In genomic region chr4:13470379-13470778, GRCh38 we compare ENCODE assay signal across 19 cellular contexts. TPM values are rescaled to one million over a fixed set of nuclear protein-coding genes. Genes with fewer than 3 reads are reported as not detected.
DNase-seq lines count a peak whose midpoint lies in the region; ATAC-seq and TF ChIP-seq lines count a peak whose summit lies in the region.
"Had no signal": no experiment of that assay in that cellular context is flagged by ENCODE, and none has a peak within 500 bp of the region (broad histone marks: within the 10 kb centered on the region; RNA-seq: fewer than 3 reads in every experiment).

No MANE protein-coding gene starts in this region.

- no peaks in the 10 kb centered on the region for H3K9me3 ChIP-seq in suprapubic skin

- H3K27ac ChIP-seq in suprapubic skin, result no peak overlapping the region

- no peaks in the 10 kb centered on the region for H3K4me1 ChIP-seq in suprapubic skin

- no peak overlapping the region for H3K4me3 ChIP-seq in suprapubic skin
- H3K4me3 ChIP-seq: smooth muscle cell had no signal

- ATAC-seq in GM18868 (IDR thresholded peaks at IDR 0.05; ENCODE audit: unreplicated experiment) (peak; percentile 94), GM21786 (IDR thresholded peaks at IDR 0.05; ENCODE audit: unreplicated experiment) (peak; percentile 62), HG03064 (IDR thresholded peaks at IDR 0.05; ENCODE audit: low read depth, unreplicated experiment) (peak; percentile 65), GM19328 (IDR thresholded peaks at IDR 0.05; ENCODE audit: unreplicated experiment) (no peak)
- ATAC-seq: natural killer cell, T-helper 17 cell had no signal

- no peak for TF ChIP-seq CTCF in suprapubic skin (IDR thresholded peaks at IDR 0.05)

- no peaks in the 10 kb centered on the region for H3K36me3 ChIP-seq in suprapubic skin

- no peaks in the 10 kb centered on the region for H3K27me3 ChIP-seq in suprapubic skin

- TF ChIP-seq EP300 in suprapubic skin (IDR thresholded peaks at IDR 0.05), result no peak

- no peak for TF ChIP-seq POLR2A in suprapubic skin (IDR thresholded peaks at IDR 0.05)

- DNase-seq in kidney glomerular epithelial cell (lab: John Stamatoyannopoulos, UW) (peak; percentile 5), suprapubic skin (ENCODE audit: low spot score in 2 of 2) (no peak), NCI-H510A treated with DMSO at 0.1 percent for 48 hours (lab: John Stamatoyannopoulos, UW) (no peak), NCI-H510A (lab: John Stamatoyannopoulos, UW) (no peak)
- DNase-seq: activated B cell treated with CpG ODN at 0.5 μM for 24 hours; amygdala; COR-L47; effector CD4-positive, alpha-beta T cell; head of caudate nucleus; natural killer cell; NCI-H2107; NCI-H69; SHP77 treated with DMSO at 0.1 percent for 48 hours; T-helper 17 cell had no signal

RNA-seq across cellular contexts. Expression of gene RAB28, which starts 13.8 kb away (rescaled TPM):
- 10 to 100 TPM in 3 of 4 donors, 1 to 10 TPM in 1; 9.7 to 17.6 (median 12.6) TPM for total RNA-seq in suprapubic skin
